9 cellular contexts compared by ENCODE assay signal in genomic region chr2:229921892-229922448, GRCh38. TPM values are rescaled to one million over a fixed set of nuclear protein-coding genes. Genes with fewer than 3 reads are reported as not detected.
DNase-seq lines count a peak whose midpoint lies in the region; ATAC-seq, FAIRE-seq and TF ChIP-seq lines count a peak whose summit lies in the region.
"Had no signal": no experiment of that assay in that cellular context is flagged by ENCODE, and none has a peak within 500 bp of the region (broad histone marks: within the 10 kb centered on the region; RNA-seq: fewer than 3 reads in every experiment).

TSS of gene TRIP12 (minus strand) at chr2:229922009. CDS start at chr2:229880079, 41,930 bp downstream.

- peaks cover 4% of the 10 kb centered on the region for H4K20me1 ChIP-seq in keratinocyte (ENCODE audit: control insufficient read depth, extremely low read depth, insufficient read depth, low read length)

- peaks cover 8% of the 10 kb centered on the region for H3K4me1 ChIP-seq in keratinocyte (ENCODE audit: control insufficient read depth, extremely low read depth, insufficient read depth, low read length)

- no peaks in the 10 kb centered on the region for H3K9me3 ChIP-seq in keratinocyte (ENCODE audit: control insufficient read depth, low read depth, low read length)

- TF ChIP-seq CTCF in keratinocyte (optimal IDR thresholded peaks at IDR 0.05 in 1 of 3, IDR thresholded peaks at IDR 0.05 in 1 of 3, conservative IDR thresholded peaks at IDR 0.05 in 1 of 3; ENCODE audit: extremely low read depth in 1 of 3, insufficient read depth in 2 of 3, low read length in 3 of 3) = no peak

- H3K27ac ChIP-seq in keratinocyte (ENCODE audit: control insufficient read depth, insufficient read depth, low read length) = peak within 1 kb of the TSS; percentile 94

- H3K4me2 ChIP-seq in keratinocyte (ENCODE audit: control insufficient read depth, extremely low read depth, insufficient read depth, low read depth, low read length) = peak within 1 kb of the TSS; percentile 98

- no peaks in the 10 kb centered on the region for H3K27me3 ChIP-seq in keratinocyte (ENCODE audit: control insufficient read depth, extremely low read depth, insufficient read depth, low read length)

- no peaks in the 10 kb centered on the region for H3K9me1 ChIP-seq in keratinocyte (ENCODE audit: control insufficient read depth, extremely low read depth, insufficient read depth, low read length)

- peak within 1 kb of the TSS; percentile 97 for H2AFZ ChIP-seq in keratinocyte (ENCODE audit: control insufficient read depth, low read length)

- peak within 1 kb of the TSS; percentile 92 for H3K9ac ChIP-seq in keratinocyte (ENCODE audit: control insufficient read depth, extremely low read depth, insufficient read depth, low read length)

- DNase-seq in AG08396 (ENCODE audit: low spot score) = peak; percentile 93
- peak; percentile 91 to 92 for DNase-seq in NCI-H446 (lab: John Stamatoyannopoulos, UW)
- peak; percentile 92 for DNase-seq in cerebellar cortex (ENCODE audit: low spot score)
- peak; percentile 44 for DNase-seq in keratinocyte (ENCODE audit: low read depth, low spot score)
- peak; percentile 77 to 82 for DNase-seq in stimulated activated CD4-positive, alpha-beta T cell treated with anti-CD3 and anti-CD28 coated beads, Interleukin-15, amount 100 ng/mL, for 1 hour (ENCODE audit: low read depth in 1 of 2, low spot score in 1 of 2)

- peaks cover 0 to 6% of the 10 kb centered on the region in 2 experiments for H3K36me3 ChIP-seq in keratinocyte (ENCODE audit: control insufficient read depth in 2 of 2, extremely low read depth in 1 of 2, insufficient read depth in 2 of 2, low read length in 2 of 2)

- peak; percentile 70 for ATAC-seq in HG03196 (IDR thresholded peaks at IDR 0.05; ENCODE audit: unreplicated experiment)
- ATAC-seq in activated CD4-positive, CD25-positive, alpha-beta regulatory T cell treated with anti-CD3 and anti-CD28 coated beads, Interleukin-2, amount 50 U/mL, for 24 hours = peak; percentile 78 to 81

- FAIRE-seq in keratinocyte (lab: Jason Lieb, UNC) = no peak
- FAIRE-seq: TTC549 had no signal

- dilution Hi-C loops in keratinocyte (cut with MboI; ENCODE audit: extremely low pct_ligation_motif_present, low sequenced_read_pairs) = no loop called here

- peak; percentile 66 for TF ChIP-seq POLR2A in GM18951 (IDR thresholded peaks at IDR 0.05; ENCODE audit: extremely low read depth, insufficient read depth, insufficient read length)

- peaks cover 52% of the 10 kb centered on the region for H3K79me2 ChIP-seq in keratinocyte (ENCODE audit: control insufficient read depth, insufficient read depth, low read length)

- in situ Hi-C loops in GM18951 (cut with MboI; ENCODE audit: low sequenced_read_pairs, unreplicated experiment) = no loop called here

- peak within 1 kb of the TSS; percentile 90 to 94 (median 93) for H3K4me3 ChIP-seq in keratinocyte (ENCODE audit: control insufficient read depth in 2 of 3, extremely low read depth in 1 of 3, insufficient read depth in 2 of 3, low read depth in 1 of 3, low read length in 3 of 3)

RNA-seq across cellular contexts. Expression of gene TRIP12, which starts in this region (rescaled TPM):
- 86.9 to 123 TPM (median 96.8 TPM) in 3 replicates for polyA plus RNA-seq in keratinocyte
- 435 TPM for polyA plus RNA-seq in keratinocyte (2011; ENCODE audit: low read depth)
- 50.0 and 85.7 TPM in 2 replicates for polyA plus RNA-seq in keratinocyte (2011; cell fraction: cytosol; rRNA removed)
- polyA plus RNA-seq in keratinocyte (2011; cell fraction: nucleus; rRNA removed) = 153 and 189 TPM in 2 replicates
- 59.8 and 147 TPM in 2 replicates for polyA plus RNA-seq in keratinocyte (2012; ENCODE audit: low replicate concordance)
- polyA minus RNA-seq in keratinocyte = 167 to 427 TPM (median 300 TPM) in 3 replicates
- 159 TPM for polyA minus RNA-seq in keratinocyte (2011; cell fraction: cytosol; rRNA and poly(A)+ RNA removed)
- 253 and 542 TPM in 2 replicates for polyA minus RNA-seq in keratinocyte (2011; cell fraction: nucleus; rRNA and poly(A)+ RNA removed)

Comparison
In these comparisons a context has a peak if more than half of its experiments do, and no peak if none do; other contexts are left out.
1. Peak in every context shown above with its lines: DNase-seq, ATAC-seq, H3K4me3 ChIP-seq and H3K27ac ChIP-seq.